Comparison of ENCODE assay signal across 20 cellular contexts in the genomic region with DNA sequence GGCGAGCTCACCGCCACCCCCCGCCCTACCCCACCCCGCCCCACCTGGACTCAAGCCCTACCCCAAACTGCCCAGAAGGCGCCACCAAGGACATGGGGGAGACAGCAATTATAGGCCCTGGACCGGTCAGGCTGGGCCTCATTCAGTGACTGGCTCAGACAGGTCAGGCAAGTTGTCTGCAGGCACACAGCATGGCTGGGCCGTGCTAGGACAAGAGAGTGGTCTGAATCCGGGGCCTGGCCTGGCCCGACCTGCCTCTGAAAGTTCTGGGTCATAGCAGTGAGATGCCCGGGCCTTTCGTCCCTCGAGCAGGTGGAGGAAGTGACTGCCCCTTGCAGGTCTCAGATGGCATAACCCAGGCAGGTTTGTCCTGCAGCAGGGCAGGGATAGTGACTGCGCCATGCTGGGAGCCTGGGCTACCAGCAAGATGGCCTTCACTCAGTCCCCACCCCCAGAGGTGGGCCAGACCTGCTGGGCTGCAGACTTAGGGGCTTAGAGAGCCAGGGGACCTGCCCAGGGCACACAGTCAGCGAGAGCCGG. TPM values are rescaled to one million over a fixed set of nuclear protein-coding genes. Genes with fewer than 3 reads are reported as not detected.
DNase-seq lines count a peak whose midpoint lies in the region; ATAC-seq, FAIRE-seq and TF ChIP-seq lines count a peak whose summit lies in the region.
"Had no signal": no experiment of that assay in that cellular context is flagged by ENCODE, and none has a peak within 500 bp of the region (broad histone marks: within the 10 kb centered on the region; RNA-seq: fewer than 3 reads in every experiment).

No MANE protein-coding gene starts in this region.

- peaks cover 59% of the 10 kb centered on the region for H3K27me3 Mint-ChIP-seq in GM23338 (ENCODE audit: insufficient read depth, low read depth, poor library complexity)
- H3K27me3 Mint-ChIP-seq: IgD-negative memory B cell had no signal

- TF ChIP-seq EP300 in H1 (IDR thresholded peaks at IDR 0.05; ENCODE audit: borderline replicate concordance in 1 of 2, low read depth in 2 of 2, low read length in 2 of 2): no peak

- H3K4me3 ChIP-seq in GM23338 (no peak overlapping the region), HCT116 (replicated peaks in 1 of 2; ENCODE audit: low read depth in 1 of 2, low read length in 2 of 2) (no peak overlapping the region), H1 (ENCODE audit: extremely low read depth in 1 of 4, insufficient read depth in 2 of 4, low read depth in 3 of 4, low read length in 4 of 4) (no peak overlapping the region), neuronal stem cell (ENCODE audit: low read length in 2 of 2) (peak overlapping the region in 1 of 2 donors; percentile 72)
- H3K4me3 ChIP-seq: SJCRH30 had no signal

- no peak overlapping the region for H3K27ac Mint-ChIP-seq in GM23338
- H3K27ac Mint-ChIP-seq: T-helper 1 cell treated with Interleukin-12 subunit alpha and Interleukin-12 subunit beta and Interleukin-4 antibody, amounts not matched to agents 30 μg/mL and 1 μg/mL, for 36 hours had no signal

- no peaks in the 10 kb centered on the region for H3K4me1 ChIP-seq in GM23338 (ENCODE audit: insufficient read depth)
- H3K4me1 ChIP-seq in HCT116 (ENCODE audit: control insufficient read depth in 1 of 2, insufficient read depth in 2 of 2, low read length in 2 of 2): peaks cover 3 to 5% of the 10 kb centered on the region in 2 experiments
- H3K4me1 ChIP-seq in H1 (replicated peaks in 1 of 4; ENCODE audit: control insufficient read depth in 3 of 4, insufficient read depth in 4 of 4, low read length in 3 of 4): peaks cover 0 to 7% (median 3%) of the 10 kb centered on the region in 4 experiments; a peak in 2 of 7 replicates
- H3K4me1 ChIP-seq in neuronal stem cell (ENCODE audit: control insufficient read depth in 2 of 2, insufficient read depth in 1 of 2, low read depth in 1 of 2, low read length in 2 of 2): peaks cover 0 to 7% of the 10 kb centered on the region in 2 donors

- POLR2A ChIA-PET in HCT116 (lab: Charles Lee) (no interaction called here), H1 (lab: Charles Lee; ENCODE audit: partially characterized antibody) (no interaction called here)

- no peak overlapping the region for H4K5ac ChIP-seq in H1 (ENCODE audit: insufficient read length, low read depth, low read length)

- peak; percentile 3; the same call in 1 of the 3 replicates for ATAC-seq in GM23338
- ATAC-seq in HCT116: peak; percentile 26
- no peak for ATAC-seq in GM18511 (IDR thresholded peaks at IDR 0.05; ENCODE audit: unreplicated experiment)
- ATAC-seq in HG03432 (IDR thresholded peaks at IDR 0.05; ENCODE audit: unreplicated experiment): no peak

- H3K4me3 Mint-ChIP-seq in GM23338: no peak overlapping the region
- H3K4me3 Mint-ChIP-seq: CD14-positive monocyte; IgD-negative memory B cell; T-helper 1 cell treated with Interleukin-12 subunit alpha and Interleukin-12 subunit beta and Interleukin-4 antibody, amounts not matched to agents 30 μg/mL and 1 μg/mL, for 36 hours had no signal

- H3K79me2 ChIP-seq in GM23338 (replicated peaks; ENCODE audit: insufficient read depth): no peaks in the 10 kb centered on the region
- no peaks in the 10 kb centered on the region for H3K79me2 ChIP-seq in HCT116 (ENCODE audit: insufficient read depth, low read length)
- H3K79me2 ChIP-seq in H1 (ENCODE audit: control insufficient read depth in 1 of 2, insufficient read depth in 2 of 2, low read length in 2 of 2): no peaks in the 10 kb centered on the region

- H3K9me3 ChIP-seq in HCT116 (ENCODE audit: control insufficient read depth in 1 of 2, insufficient read depth in 1 of 2, low read depth in 1 of 2, low read length in 2 of 2): no peaks in the 10 kb centered on the region
- H3K9me3 ChIP-seq in H1 (ENCODE audit: insufficient read depth in 2 of 2, low read depth in 1 of 2, low read length in 1 of 2): no peaks in the 10 kb centered on the region
- H3K9me3 ChIP-seq in neuronal stem cell (replicated peaks in 1 of 2; ENCODE audit: control insufficient read depth in 2 of 2, insufficient read depth in 1 of 2, low read depth in 1 of 2, low read length in 2 of 2): peaks cover 0 to 4% of the 10 kb centered on the region in 2 donors
- H3K9me3 ChIP-seq: SJCRH30 had no signal

- no peak overlapping the region for H3K18ac ChIP-seq in H1 (ENCODE audit: extremely low read depth, low read length)
- H3K18ac ChIP-seq in neuronal stem cell (ENCODE audit: low read length): peak overlapping the region; percentile 17

- no peak overlapping the region for H2AK5ac ChIP-seq in H1 (ENCODE audit: low read depth, low read length)
- peak overlapping the region; percentile 63 for H2AK5ac ChIP-seq in neuronal stem cell (ENCODE audit: low read depth, low read length)

- 93% methylated on average over 11 of the region's 15 CpGs; no CpG with 5 or more reads in 1 of the 2 experiments for whole genome bisulfite sequencing in H1 (ENCODE audit: extremely low coverage in 1 of 2, insufficient coverage in 1 of 2, insufficient read length in 1 of 2, insufficient replicate concordance in 2 of 2, low coverage in 1 of 2, low lambda C conversion rate in 2 of 2, missing lambda C conversion rate in 1 of 2), 2 experiments
- no CpG with 5 or more reads among the region's 15 CpGs for WGBS in neuronal stem cell (ENCODE audit: extremely low coverage in 2 of 2, insufficient read length in 2 of 2, insufficient replicate concordance in 1 of 2), 2 donors

- H4K20me1 ChIP-seq in GM23338 (replicated peaks; ENCODE audit: insufficient read depth) (peaks cover 15% of the 10 kb centered on the region), HCT116 (ENCODE audit: insufficient read depth) (no peaks in the 10 kb centered on the region), H1 (replicated peaks in 1 of 2; ENCODE audit: control insufficient read depth in 1 of 2, insufficient read depth in 2 of 2, low read length in 2 of 2) (peaks cover 7 to 23% of the 10 kb centered on the region in 2 experiments)

- H3K36me3 ChIP-seq in GM23338 (ENCODE audit: insufficient read depth) (no peaks in the 10 kb centered on the region), HCT116 (ENCODE audit: control insufficient read depth in 1 of 2, insufficient read depth in 2 of 2, low read length in 2 of 2) (no peaks in the 10 kb centered on the region), H1 (ENCODE audit: control insufficient read depth in 2 of 4, insufficient read depth in 4 of 4, low read length in 3 of 4) (no peaks in the 10 kb centered on the region), neuronal stem cell (replicated peaks in 1 of 2; ENCODE audit: control insufficient read depth in 2 of 2, insufficient read depth in 2 of 2, low read length in 2 of 2) (peaks cover 0 to 6% of the 10 kb centered on the region in 2 donors)
- H3K36me3 ChIP-seq: SJCRH30 had no signal

- H4K8ac ChIP-seq in H1 (ENCODE audit: extremely low read depth, insufficient read depth, low read length): no peak overlapping the region
- no peak overlapping the region for H4K8ac ChIP-seq in neuronal stem cell (ENCODE audit: low read depth, low read length)

- no peaks in the 10 kb centered on the region for H3K4me1 Mint-ChIP-seq in GM23338
- H3K4me1 Mint-ChIP-seq: CD14-positive monocyte had no signal

- H3F3A ChIP-seq in GM23338 (replicated peaks; ENCODE audit: low read depth): no peaks in the 10 kb centered on the region

- H3K14ac ChIP-seq in H1 (ENCODE audit: insufficient read length) (no peak overlapping the region), neuronal stem cell (ENCODE audit: low read length) (no peak overlapping the region)

- peak; percentile 39 for DNase-seq in GM23338 (ENCODE audit: low spot score)
- DNase-seq in HCT116 (ENCODE audit: low read depth, low spot score): no peak
- no peak for DNase-seq in H1 (ENCODE audit: low read depth in 1 of 2, low spot score in 2 of 2)
- no peak for DNase-seq in neuronal stem cell (ENCODE audit: low spot score)
- no peak for DNase-seq in NCI-H2227 (lab: John Stamatoyannopoulos, UW; ENCODE audit: unreplicated experiment)
- DNase-seq: AML-193, GDM1, GOT3, NCI-H187, NCI-H2107, NCI-H345, NCI-H526 had no signal

- no peaks in the 10 kb centered on the region; the same call in 1 of the 2 replicates for H3K23me2 ChIP-seq in H1 (ENCODE audit: low read depth, low read length)

- H3K27me3 ChIP-seq in GM23338 (ENCODE audit: insufficient read depth) (peaks cover 91% of the 10 kb centered on the region), HCT116 (ENCODE audit: insufficient read depth, low read length) (no peaks in the 10 kb centered on the region), H1 (replicated peaks in 1 of 4; ENCODE audit: control insufficient read depth in 3 of 4, extremely low read depth in 1 of 4, insufficient read depth in 3 of 4, low read length in 3 of 4) (peaks cover 9 to 60% (median 48%) of the 10 kb centered on the region in 4 experiments), neuronal stem cell (ENCODE audit: control insufficient read depth in 3 of 3, insufficient read depth in 3 of 3, low read depth in 1 of 3, low read length in 3 of 3) (peaks cover 0 to 7% (median 0%) of the 10 kb centered on the region in 3 experiments)

- no peak overlapping the region for H3K56ac ChIP-seq in H1 (replicated peaks; ENCODE audit: insufficient read length, low read depth, low read length)

- FAIRE-seq in H1 (lab: Jason Lieb, UNC): no peak

- no TSS peak for BruUV-seq in HCT116 (replicated peaks; lab: Mats Ljungman, UMichigan)

- H3K9me2 ChIP-seq in GM23338 (ENCODE audit: insufficient read depth): no peaks in the 10 kb centered on the region
- no peaks in the 10 kb centered on the region for H3K9me2 ChIP-seq in HCT116 (ENCODE audit: insufficient read depth)

- H2AFZ ChIP-seq in GM23338: no peak overlapping the region
- H2AFZ ChIP-seq in HCT116 (ENCODE audit: low read depth, low read length, poor library complexity, severe bottlenecking): no peak overlapping the region
- H2AFZ ChIP-seq in H1 (ENCODE audit: low read length): no peak overlapping the region
- H2AFZ ChIP-seq in neuronal stem cell (ENCODE audit: low read length): no peak overlapping the region

- intact Hi-C loops in HCT116 (cut with micrococcal nuclease): no loop called here

- H3K4me2 ChIP-seq in GM23338 (no peak overlapping the region), HCT116 (ENCODE audit: low read length) (no peak overlapping the region), H1 (ENCODE audit: insufficient read depth in 1 of 2, low read depth in 2 of 2, low read length in 2 of 2) (no peak overlapping the region), neuronal stem cell (ENCODE audit: insufficient read depth, low read length, poor library complexity, severe bottlenecking) (no peak overlapping the region)

- H2BK12ac ChIP-seq in H1 (ENCODE audit: low read depth, low read length): no peak overlapping the region
- H2BK12ac ChIP-seq in neuronal stem cell (ENCODE audit: low read length): no peak overlapping the region

- no peak overlapping the region for H2BK5ac ChIP-seq in H1 (ENCODE audit: low read depth, low read length)
- peak overlapping the region; percentile 24 for H2BK5ac ChIP-seq in neuronal stem cell (ENCODE audit: low read length)

- H2BK120ac ChIP-seq in H1 (replicated peaks; ENCODE audit: low read depth, low read length) (no peak overlapping the region), neuronal stem cell (ENCODE audit: low read depth, low read length) (no peak overlapping the region)

- no peaks in the 10 kb centered on the region for H3K36me3 Mint-ChIP-seq in GM23338 (ENCODE audit: low read depth)
- H3K36me3 Mint-ChIP-seq: IgD-negative memory B cell had no signal

- no peak overlapping the region for H2BK20ac ChIP-seq in H1 (ENCODE audit: low read length)

- H3K79me1 ChIP-seq in H1 (ENCODE audit: low read depth, low read length) (no peaks in the 10 kb centered on the region), neuronal stem cell (ENCODE audit: low read depth, low read length) (peaks cover 4% of the 10 kb centered on the region)

- no peak overlapping the region for H3K4ac ChIP-seq in H1 (replicated peaks; ENCODE audit: insufficient read length, low read depth, low read length)
- H3K4ac ChIP-seq in neuronal stem cell (ENCODE audit: low read length): no peak overlapping the region

- H3K23ac ChIP-seq in H1 (ENCODE audit: insufficient read length) (no peak overlapping the region), neuronal stem cell (ENCODE audit: low read depth, low read length, poor library complexity) (peak overlapping the region; percentile 73)

- TF ChIP-seq CTCF in GM23338 (conservative IDR thresholded peaks at IDR 0.05; ENCODE audit: low read depth in 2 of 2) (peak in 1 of 2 experiments; percentile 24; a peak in 1 of 4 replicates), HCT116 (IDR thresholded peaks at IDR 0.05 in 2 of 3, conservative IDR thresholded peaks at IDR 0.05 in 1 of 3; ENCODE audit: borderline replicate concordance in 1 of 3, insufficient read depth in 1 of 3, low read depth in 2 of 3, low read length in 2 of 3) (no peak), H1 (IDR thresholded peaks at IDR 0.05; ENCODE audit: control extremely low read depth in 1 of 3, insufficient read depth in 1 of 3, low read depth in 1 of 3, low read length in 3 of 3) (peak; percentile 31 to 39 (median 33); a peak in 3 of 4 replicates)

- H3K9me3 Mint-ChIP-seq in GM23338: no peaks in the 10 kb centered on the region
- H3K9me3 Mint-ChIP-seq: CD14-positive monocyte; T-helper 1 cell treated with Interleukin-12 subunit alpha and Interleukin-12 subunit beta and Interleukin-4 antibody, amounts not matched to agents 30 μg/mL and 1 μg/mL, for 36 hours had no signal

- no peak overlapping the region for H4K91ac ChIP-seq in H1 (replicated peaks; ENCODE audit: insufficient read length, low read length)
- H4K91ac ChIP-seq in neuronal stem cell (ENCODE audit: low read depth, low read length, poor library complexity): no peak overlapping the region

- H3K27ac ChIP-seq in GM23338 (ENCODE audit: low read depth): no peak overlapping the region
- H3K27ac ChIP-seq in HCT116 (ENCODE audit: low read depth, low read length): no peak overlapping the region
- H3K27ac ChIP-seq in H1 (ENCODE audit: low read depth, low read length): no peak overlapping the region
- H3K27ac ChIP-seq in neuronal stem cell (replicated peaks; ENCODE audit: low read length): no peak overlapping the region

- TF ChIP-seq POLR2A in HCT116 (IDR thresholded peaks at IDR 0.05; ENCODE audit: borderline replicate concordance, extremely low read depth, insufficient read depth, insufficient read length) (no peak), H1 (IDR thresholded peaks at IDR 0.05; ENCODE audit: control extremely low read depth in 1 of 2, low read depth in 2 of 2, low read length in 2 of 2) (no peak)

- CTCF ChIA-PET in HCT116 (lab: Charles Lee): no interaction called here
- CTCF ChIA-PET in H1 (lab: Charles Lee; ENCODE audit: partially characterized antibody): interaction anchor here (1.4 to 4.9 kb wide), 2 partner anchors 28 to 77 kb away, joined by 4 to 26 read pairs; no protein-coding TSS in a partner anchor

- no peak overlapping the region for H2BK15ac ChIP-seq in H1 (ENCODE audit: low read length)
- no peak overlapping the region for H2BK15ac ChIP-seq in neuronal stem cell (ENCODE audit: low read length)

- no peak overlapping the region for H3K9ac ChIP-seq in HCT116 (ENCODE audit: low read length)
- no peak overlapping the region for H3K9ac ChIP-seq in H1 (replicated peaks in 1 of 4; ENCODE audit: extremely low read depth in 1 of 4, low read depth in 3 of 4, low read length in 3 of 4)
- H3K9ac ChIP-seq in neuronal stem cell (ENCODE audit: low read depth, low read length, poor library complexity): no peak overlapping the region

- no peak for TF ChIP-seq RAD21 in HCT116 (IDR thresholded peaks at IDR 0.05; ENCODE audit: low read depth)
- TF ChIP-seq RAD21 in H1 (IDR thresholded peaks at IDR 0.05 in 1 of 2, conservative IDR thresholded peaks at IDR 0.05 in 1 of 2; ENCODE audit: low read depth in 2 of 2, low read length in 2 of 2): peak; percentile 18 to 34; a peak in 2 of 4 replicates

- RAD21 ChIA-PET in HCT116 (lab: Charles Lee; ENCODE audit: low non-redundant PET in 1 of 2, low total read pairs in 2 of 2, uncharacterized antibody in 2 of 2, unreplicated experiment in 2 of 2): no interaction called here

RNA-seq across cellular contexts. Expression of a gene that starts 21.0 kb away (rescaled TPM):
- 0.63 TPM in 1 of 2 replicates, not detected in the other for total RNA-seq in GM23338 (2014; rRNA removed; shearing (Covaris generic))
- polyA plus RNA-seq in GM23338 (2016; fragmentation: Nextera tagmentation; extraction: Ambion mirVana): 0.31 and 0.58 TPM in 2 replicates
- not detected for total RNA-seq in HCT116 (2021; ENCODE audit: unreplicated experiment)
- not detected in 2 replicates for polyA plus RNA-seq in HCT116 (2012)
- total RNA-seq in H1 (2021; fragmentation: NEBNext Ultra II Directional; extraction: Animal tissue kit (Norgen Biotek cat#: 25700)): 0.17 and 0.25 TPM in 2 replicates
- polyA plus RNA-seq in H1 (2011; rRNA removed): 0.17 and 0.35 TPM in 2 replicates
- 0.37 TPM for polyA plus RNA-seq in H1 (2011; cell fraction: cytosol; rRNA removed)
- 0.91 TPM for polyA plus RNA-seq in H1 (2011; cell fraction: nucleus; rRNA removed)
- polyA plus RNA-seq in H1 (2012, experiment 1 of 2): 0.09 to 0.24 TPM (median 0.16 TPM) in 3 of 4 replicates, not detected in the other
- polyA plus RNA-seq in H1 (2012, experiment 2 of 2): 0.09 TPM
- 0.16 TPM for polyA plus RNA-seq in H1 (2013, experiment 1 of 2)
- polyA plus RNA-seq in H1 (2013, experiment 2 of 2): 0.15 TPM
- polyA minus RNA-seq in H1 (2011; rRNA and poly(A)+ RNA removed): 0.19 and 0.29 TPM in 2 replicates
- not detected for polyA minus RNA-seq in H1 (2011; cell fraction: cytosol; rRNA and poly(A)+ RNA removed)
- not detected for polyA minus RNA-seq in H1 (2011; cell fraction: nucleus; rRNA and poly(A)+ RNA removed)
- polyA plus RNA-seq in neuronal stem cell (2013, experiment 1 of 2): 0.01 TPM
- not detected for polyA plus RNA-seq in neuronal stem cell (2013, experiment 2 of 2)
- total RNA-seq: Daoy, LHCN-M2, SJCRH30 had no signal
- polyA plus RNA-seq: CD14-positive monocyte, IgD-negative memory B cell had no signal

Comparison
In these comparisons a context has a peak if more than half of its experiments do, and no peak if none do; other contexts are left out.
1. ATAC-seq: peak in GM23338 (single experiment) and HCT116 (single experiment); none in GM18511 (single experiment) and HG03432 (single experiment).
2. CTCF ChIP-seq: peak in H1 (3 of 3); none in HCT116 (0 of 3).